Comparison of ENCODE assay signal across 10 cellular contexts in genomic region chr19:12868540-12869112, GRCh38. TPM values are rescaled to one million over a fixed set of nuclear protein-coding genes. Genes with fewer than 3 reads are reported as not detected.
A peak's percentile ranks its signal among the peaks of the same experiment; 100 is the strongest.
DNase-seq lines count a peak whose midpoint lies in the region; ATAC-seq lines count a peak whose summit lies in the region.
"Had no signal": no experiment of that assay in that cellular context is flagged by ENCODE, and none has a peak within 500 bp of the region (broad histone marks: within the 10 kb centered on the region; RNA-seq: fewer than 3 reads in every experiment).

No MANE protein-coding gene starts in this region.

- ATAC-seq in HG03457 (IDR thresholded peaks at IDR 0.05; ENCODE audit: unreplicated experiment): no peak

- DNase-seq in NCI-H2196 (lab: John Stamatoyannopoulos, UW; ENCODE audit: unreplicated experiment) (peak; percentile 70), NCI-H2196 treated with DMSO at 0.1 percent for 48 hours (lab: John Stamatoyannopoulos, UW; ENCODE audit: unreplicated experiment) (no peak), NAMALWA (ENCODE audit: low spot score) (peak; percentile 57), lung microvascular endothelial cell (ENCODE audit: low read depth in 2 of 2) (peak; percentile 28 to 37), mucosa of gallbladder (ENCODE audit: low spot score) (no peak)
- DNase-seq: esophagus squamous epithelium, left lung had no signal

RNA-seq across cellular contexts. Expression of gene DNASE2, which starts 12.6 kb away (rescaled TPM):
- total RNA-seq in lung microvascular endothelial cell (22.0 and 23.6 TPM in 2 replicates), mucosa of gallbladder (48.7 TPM)

RNA-seq across cellular contexts. Expression of gene KLF1, which starts 18.4 kb away (rescaled TPM):
- total RNA-seq in lung microvascular endothelial cell: not detected in 2 replicates
- not detected for total RNA-seq in mucosa of gallbladder
- total RNA-seq: esophagus squamous epithelium had no signal

RNA-seq across cellular contexts. Expression of gene GCDH, which starts 22.3 kb away (rescaled TPM):
- 13.7 and 17.3 TPM in 2 replicates for total RNA-seq in lung microvascular endothelial cell
- 33.7 TPM for total RNA-seq in mucosa of gallbladder

RNA-seq across cellular contexts. Expression of gene MAST1, which starts 30.3 kb away (rescaled TPM):
- total RNA-seq in lung microvascular endothelial cell: 0.44 and 0.60 TPM in 2 replicates
- total RNA-seq in mucosa of gallbladder: 0.83 TPM

RNA-seq across cellular contexts. Expression of gene RTBDN, which starts 34.2 kb away (rescaled TPM):
- not detected in 2 replicates for total RNA-seq in lung microvascular endothelial cell
- not detected for total RNA-seq in mucosa of gallbladder
- total RNA-seq: A673; activated CD8-positive, alpha-beta memory T cell treated with anti-CD3 and anti-CD28 coated beads for 36 hours; esophagus squamous epithelium; left lung had no signal

Comparison
In these comparisons a context has a peak if more than half of its experiments do, and no peak if none do; other contexts are left out.
1. DNase-seq: peak in NCI-H2196 (single experiment), NAMALWA (single experiment) and lung microvascular endothelial cell (2 of 2); none in NCI-H2196 treated with DMSO at 0.1 percent for 48 hours (single experiment) and mucosa of gallbladder (single experiment).